In genomic region chr14:23162005-23162404, GRCh38 we compare ENCODE assay signal across 25 cellular contexts. TPM values are rescaled to one million over a fixed set of nuclear protein-coding genes. Genes with fewer than 3 reads are reported as not detected.
DNase-seq lines count a peak whose midpoint lies in the region; ATAC-seq, FAIRE-seq and TF ChIP-seq lines count a peak whose summit lies in the region.
"Had no signal": no experiment of that assay in that cellular context is flagged by ENCODE, and none has a peak within 500 bp of the region (broad histone marks: within the 10 kb centered on the region; RNA-seq: fewer than 3 reads in every experiment).

No MANE protein-coding gene starts in this region.

- no peak overlapping the region for H3K18ac ChIP-seq in H9 (ENCODE audit: insufficient read length, low read depth, low read length)

- no peak overlapping the region for H2BK15ac ChIP-seq in H9 (ENCODE audit: low read depth, low read length)

- H3K4me3 ChIP-seq in smooth muscle cell, result no peak overlapping the region
- H3K4me3 ChIP-seq: ascending aorta, lower lobe of right lung, right atrium auricular region had no signal

- no peak overlapping the region for H4K5ac ChIP-seq in H9 (ENCODE audit: insufficient read length, low read depth, low read length)

- H3K79me2 ChIP-seq in H9 (ENCODE audit: insufficient read depth, low read length) (no peaks in the 10 kb centered on the region), smooth muscle cell (ENCODE audit: low read depth) (no peaks in the 10 kb centered on the region)

- H3F3A ChIP-seq in smooth muscle cell (ENCODE audit: low read depth), result peaks cover 3% of the 10 kb centered on the region

- H3K4me3 Mint-ChIP-seq in H9 (no peak overlapping the region), nephron (no peak overlapping the region)
- peak overlapping the region; percentile 27 for H3K4me3 Mint-ChIP-seq in dendritic cell treated with granulocyte-macrophage colony-stimulating factor and Interleukin-4, amounts not matched to agents 40 ng/mL and 50 ng/mL, for 4 days
- H3K4me3 Mint-ChIP-seq: activated B cell treated with CpG ODN at 0.5 μM for 24 hours; activated naive CD4-positive, alpha-beta T cell treated with anti-CD3 and anti-CD28 coated beads for 36 hours; CD4-positive, CD25-positive, alpha-beta regulatory T cell had no signal

- peaks cover 4% of the 10 kb centered on the region for H3K23me2 ChIP-seq in H9 (ENCODE audit: insufficient read length, low read depth, low read length, poor library complexity, severe bottlenecking)

- H4K91ac ChIP-seq in H9 (ENCODE audit: insufficient read length, low read depth, low read length), result no peak overlapping the region

- H3K27me3 Mint-ChIP-seq in H9 (ENCODE audit: low read depth) (no peaks in the 10 kb centered on the region), nephron (ENCODE audit: low read depth) (no peaks in the 10 kb centered on the region)
- no peaks in the 10 kb centered on the region for H3K27me3 Mint-ChIP-seq in dendritic cell treated with granulocyte-macrophage colony-stimulating factor and Interleukin-4, amounts not matched to agents 40 ng/mL and 50 ng/mL, for 4 days

- no peak overlapping the region for H4K8ac ChIP-seq in H9 (replicated peaks; ENCODE audit: insufficient read length, low read depth, low read length)

- no peak for TF ChIP-seq CTCF in C4-2B (conservative IDR thresholded peaks at IDR 0.05)
- TF ChIP-seq CTCF in H9 (conservative IDR thresholded peaks at IDR 0.05), result no peak
- no peak for TF ChIP-seq CTCF in nephron (IDR thresholded peaks at IDR 0.05; ENCODE audit: unreplicated experiment in 3 of 3)
- no peak for TF ChIP-seq CTCF in smooth muscle cell (IDR thresholded peaks at IDR 0.05; ENCODE audit: borderline replicate concordance, insufficient read depth, poor library complexity, severe bottlenecking)

- intact Hi-C loops in dendritic cell treated with granulocyte-macrophage colony-stimulating factor and Interleukin-4, amounts not matched to agents 40 ng/mL and 50 ng/mL, for 4 days (cut with micrococcal nuclease), result no loop called here

- H2AFZ ChIP-seq in H9 (ENCODE audit: low read length) (no peak overlapping the region), smooth muscle cell (ENCODE audit: low read depth) (no peak overlapping the region)

- H3K4me2 ChIP-seq in H9 (ENCODE audit: insufficient read depth, insufficient read length, low read length) (no peak overlapping the region), smooth muscle cell (no peak overlapping the region)

- H3K56ac ChIP-seq in H9 (ENCODE audit: insufficient read length, low read depth, low read length), result no peak overlapping the region

- no peaks in the 10 kb centered on the region for H3K27me3 ChIP-seq in H9 (ENCODE audit: insufficient read depth, low read length)
- no peaks in the 10 kb centered on the region for H3K27me3 ChIP-seq in smooth muscle cell (ENCODE audit: low read depth)
- H3K27me3 ChIP-seq: ascending aorta, right atrium auricular region had no signal

- peak overlapping the region; percentile 53 to 62 (median 56); a peak in 6 of 7 replicates for H3K27ac Mint-ChIP-seq in H9
- peak overlapping the region; percentile 89 for H3K27ac Mint-ChIP-seq in dendritic cell treated with granulocyte-macrophage colony-stimulating factor and Interleukin-4, amounts not matched to agents 40 ng/mL and 50 ng/mL, for 4 days
- peak overlapping the region; percentile 61 to 74 (median 69) for H3K27ac Mint-ChIP-seq in nephron
- H3K27ac Mint-ChIP-seq: activated B cell treated with CpG ODN at 0.5 μM for 24 hours; activated naive CD4-positive, alpha-beta T cell treated with anti-CD3 and anti-CD28 coated beads for 36 hours had no signal

- no peaks in the 10 kb centered on the region for H3K79me1 ChIP-seq in H9 (ENCODE audit: insufficient read depth, low read depth, low read length, poor library complexity, severe bottlenecking)

- no peak overlapping the region for H2BK120ac ChIP-seq in H9 (ENCODE audit: low read depth, low read length, poor library complexity, severe bottlenecking)

- H3K4me1 Mint-ChIP-seq in H9 (peaks cover 43 to 50% of the 10 kb centered on the region in 2 experiments), nephron (peaks cover 59% of the 10 kb centered on the region)
- peaks cover 90% of the 10 kb centered on the region for H3K4me1 Mint-ChIP-seq in dendritic cell treated with granulocyte-macrophage colony-stimulating factor and Interleukin-4, amounts not matched to agents 40 ng/mL and 50 ng/mL, for 4 days (ENCODE audit: low read depth)
- H3K4me1 Mint-ChIP-seq: activated B cell treated with CpG ODN at 0.5 μM for 24 hours had no signal

- H3K27ac ChIP-seq in C4-2B (peak overlapping the region; percentile 62; the same call in 1 of the 2 replicates), H9 (ENCODE audit: insufficient read length, low read depth, low read length) (no peak overlapping the region), smooth muscle cell (ENCODE audit: low read depth) (no peak overlapping the region)

- H3K9me3 ChIP-seq in H9 (ENCODE audit: control insufficient read depth, low read depth, low read length) (no peaks in the 10 kb centered on the region), smooth muscle cell (replicated peaks; ENCODE audit: low read depth) (no peaks in the 10 kb centered on the region)
- H3K9me3 ChIP-seq: ascending aorta, lower lobe of right lung, right atrium auricular region had no signal

- H3K36me3 Mint-ChIP-seq in H9 (ENCODE audit: insufficient read depth in 1 of 3, low read depth in 3 of 3), result peaks cover 50 to 66% (median 61%) of the 10 kb centered on the region in 3 experiments
- H3K36me3 Mint-ChIP-seq in dendritic cell treated with granulocyte-macrophage colony-stimulating factor and Interleukin-4, amounts not matched to agents 40 ng/mL and 50 ng/mL, for 4 days (ENCODE audit: low read depth), result peaks cover 98% of the 10 kb centered on the region
- peaks cover 67% of the 10 kb centered on the region for H3K36me3 Mint-ChIP-seq in nephron (ENCODE audit: low read depth)
- H3K36me3 Mint-ChIP-seq: CD4-positive, CD25-positive, alpha-beta regulatory T cell had no signal

- WGBS in H9 (ENCODE audit: extremely low coverage, insufficient read length, low lambda C conversion rate), result no CpG with 5 or more reads among the region's 5 CpGs
- 89% methylated on average over 5 of the region's 5 CpGs for WGBS in smooth muscle cell (ENCODE audit: low lambda C conversion rate)

- ATAC-seq in GM21529 (IDR thresholded peaks at IDR 0.05; ENCODE audit: unreplicated experiment), result no peak

- H3K9ac ChIP-seq in H9 (ENCODE audit: extremely low read depth, insufficient read length, low read length) (no peak overlapping the region), smooth muscle cell (ENCODE audit: low read depth) (no peak overlapping the region)

- no peaks in the 10 kb centered on the region for H3K36me3 ChIP-seq in smooth muscle cell (ENCODE audit: low read depth)
- H3K36me3 ChIP-seq: lower lobe of right lung, right atrium auricular region had no signal

- no peak overlapping the region for H3T11ph ChIP-seq in H9 (ENCODE audit: low read length)

- no peak overlapping the region for H2BK20ac ChIP-seq in H9 (ENCODE audit: low read depth, low read length, poor library complexity, severe bottlenecking)

- H2BK12ac ChIP-seq in H9 (ENCODE audit: insufficient read length, low read depth, low read length), result no peak overlapping the region

- H3K9me3 Mint-ChIP-seq in H9 (no peaks in the 10 kb centered on the region), nephron (no peaks in the 10 kb centered on the region)
- no peaks in the 10 kb centered on the region for H3K9me3 Mint-ChIP-seq in dendritic cell treated with granulocyte-macrophage colony-stimulating factor and Interleukin-4, amounts not matched to agents 40 ng/mL and 50 ng/mL, for 4 days
- H3K9me3 Mint-ChIP-seq: activated B cell treated with CpG ODN at 0.5 μM for 24 hours; activated naive CD4-positive, alpha-beta T cell treated with anti-CD3 and anti-CD28 coated beads for 36 hours had no signal

- no peak for FAIRE-seq in urothelium cell line (lab: Jason Lieb, UNC)
- FAIRE-seq: HTR-8/SVneo, kidney had no signal

- no peak overlapping the region for H3K23ac ChIP-seq in H9 (ENCODE audit: insufficient read length, low read depth, low read length)

- H4K20me1 ChIP-seq in H9 (ENCODE audit: control insufficient read depth, insufficient read depth, insufficient read length) (no peaks in the 10 kb centered on the region), smooth muscle cell (ENCODE audit: low read depth) (no peaks in the 10 kb centered on the region)

- H3K4me1 ChIP-seq in H9 (ENCODE audit: insufficient read depth, low read length) (peaks cover 19% of the 10 kb centered on the region; the same call in 1 of the 2 replicates), smooth muscle cell (ENCODE audit: low read depth) (peaks cover 21% of the 10 kb centered on the region)

- H3K4ac ChIP-seq in H9 (ENCODE audit: low read depth, low read length), result no peak overlapping the region

- no peak overlapping the region for H3K14ac ChIP-seq in H9 (ENCODE audit: insufficient read depth, low read length)

- DNase-seq in H9, result no peak
- no peak for DNase-seq in NCI-H187 (lab: John Stamatoyannopoulos, UW)
- DNase-seq in smooth muscle cell (lab: John Stamatoyannopoulos, UW; ENCODE audit: unreplicated experiment), result no peak
- no peak for DNase-seq in urothelium cell line (ENCODE audit: low spot score)
- DNase-seq: activated B cell treated with CpG ODN at 0.5 μM for 24 hours; activated CD4-positive, alpha-beta T cell treated with anti-CD3 and anti-CD28 coated beads, Interleukin-2, amount 50 U/mL, for 4 hours; activated naive CD4-positive, alpha-beta T cell treated with anti-CD3 and anti-CD28 coated beads for 36 hours; CD4-positive, CD25-positive, alpha-beta regulatory T cell; DMS153; foreskin melanocyte; kidney; NCI-H1694 treated with DMSO at 0.1 percent for 48 hours; NCI-H526 treated with DMSO at 0.1 percent for 48 hours; T1000 had no signal

- H2BK5ac ChIP-seq in H9 (ENCODE audit: insufficient read length, low read length), result no peak overlapping the region

- no peak overlapping the region for H2AK5ac ChIP-seq in H9 (ENCODE audit: insufficient read length, low read length)

RNA-seq across cellular contexts. Expression of gene SLC7A8, which starts 21.5 kb away (rescaled TPM):
- total RNA-seq in H9 (2021) (77.9 and 84.5 TPM in 2 replicates), smooth muscle cell (16.4 and 18.9 TPM in 2 replicates)
- 26.0 and 29.1 TPM in 2 replicates for polyA plus RNA-seq in smooth muscle cell
- total RNA-seq: CD4-positive, CD25-positive, alpha-beta regulatory T cell had no signal

RNA-seq across cellular contexts. Expression of gene CEBPE, which starts 43.0 kb away (rescaled TPM):
- total RNA-seq in H9 (2021) (not detected in 2 replicates), smooth muscle cell (not detected in 2 replicates)
- not detected in 2 replicates for polyA plus RNA-seq in smooth muscle cell
- total RNA-seq: ascending aorta; CD4-positive, CD25-positive, alpha-beta regulatory T cell; kidney; osteoblast; right atrium auricular region; urinary bladder had no signal

RNA-seq across cellular contexts. Expression of gene CIROP, which starts 57.2 kb away (rescaled TPM):
- not detected in 2 replicates for total RNA-seq in H9 (2021)
- total RNA-seq in smooth muscle cell, result not detected in 2 replicates
- not detected in 2 replicates for polyA plus RNA-seq in smooth muscle cell
- total RNA-seq: activated B cell treated with CpG ODN at 0.5 μM for 24 hours; activated naive CD4-positive, alpha-beta T cell treated with anti-CD3 and anti-CD28 coated beads for 36 hours; ascending aorta; CD4-positive, CD25-positive, alpha-beta regulatory T cell; kidney; LHCN-M2; lower lobe of right lung; osteoblast; right atrium auricular region; urinary bladder had no signal
- polyA plus RNA-seq: urinary bladder had no signal
